26 cellular contexts compared by ENCODE assay signal in the genomic region with DNA sequence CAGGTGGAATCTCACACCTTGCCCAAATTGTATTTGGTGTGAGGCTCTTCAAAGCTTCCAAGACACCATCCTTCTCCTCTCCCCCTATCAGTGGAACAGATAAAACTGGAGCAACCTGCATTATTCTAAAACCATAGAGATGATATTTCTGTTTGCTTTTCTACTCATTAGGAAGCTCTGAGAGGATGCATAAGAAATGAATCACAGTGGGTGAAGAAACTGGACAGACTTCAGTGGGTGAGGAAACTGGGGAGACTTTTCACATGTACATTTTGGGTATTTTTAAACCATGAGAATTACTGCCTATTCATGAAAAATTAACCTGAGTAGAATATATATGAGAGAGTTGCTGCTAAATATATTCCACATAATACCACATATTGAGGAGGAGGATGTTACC. TPM values are rescaled to one million over a fixed set of nuclear protein-coding genes. Genes with fewer than 3 reads are reported as not detected.
A peak's percentile ranks its signal among the peaks of the same experiment; 100 is the strongest.
DNase-seq lines count a peak whose midpoint lies in the region; ATAC-seq and TF ChIP-seq lines count a peak whose summit lies in the region.
"Had no signal": no experiment of that assay in that cellular context is flagged by ENCODE, and none has a peak within 500 bp of the region (broad histone marks: within the 10 kb centered on the region; RNA-seq: fewer than 3 reads in every experiment).

No MANE protein-coding gene starts in this region.

- TF ChIP-seq RAD21 in IMR-90 (IDR thresholded peaks at IDR 0.05; ENCODE audit: low read length), result no peak

- no peak overlapping the region for H4K8ac ChIP-seq in IMR-90 (ENCODE audit: low read depth in 2 of 2, low read length in 2 of 2)

- H2BK20ac ChIP-seq in IMR-90 (ENCODE audit: low read depth, low read length), result no peak overlapping the region

- H3K9me1 ChIP-seq in IMR-90 (ENCODE audit: insufficient read depth, low read length), result no peaks in the 10 kb centered on the region

- H3K27me3 ChIP-seq in IMR-90 (ENCODE audit: control insufficient read depth, insufficient read depth, low read length) (peaks cover 84% of the 10 kb centered on the region), hepatocyte (peaks cover 84% of the 10 kb centered on the region), esophagus squamous epithelium (peaks cover 20 to 100% (median 38%) of the 10 kb centered on the region in 4 donors)
- H3K27me3 ChIP-seq: MG63, SJCRH30 had no signal

- no peak overlapping the region for H2BK120ac ChIP-seq in IMR-90 (ENCODE audit: low read depth, low read length)

- H2BK15ac ChIP-seq in IMR-90 (ENCODE audit: low read depth, low read length), result no peak overlapping the region

- H3K9ac ChIP-seq in IMR-90 (ENCODE audit: low read depth, low read length), result no peak overlapping the region
- H3K9ac ChIP-seq: BLaER1 treated with 17β-estradiol and CSF1 and Interleukin-3, amounts not matched to agents 10 nM and 100 nM had no signal

- H3K9me3 ChIP-seq in IMR-90 (ENCODE audit: control insufficient read depth, insufficient read depth, low read length), result peaks cover 19% of the 10 kb centered on the region; the same call in 1 of the 2 replicates
- no peaks in the 10 kb centered on the region for H3K9me3 ChIP-seq in hepatocyte (ENCODE audit: low read depth)
- peaks cover 0 to 7% (median 0%) of the 10 kb centered on the region in 3 donors for H3K9me3 ChIP-seq in esophagus squamous epithelium
- H3K9me3 ChIP-seq: MG63, SJCRH30 had no signal

- POLR2A ChIA-PET in IMR-90 (lab: Charles Lee; ENCODE audit: unreplicated experiment), result no interaction called here

- H3K27ac ChIP-seq in IMR-90 (ENCODE audit: insufficient read depth, low read length) (no peak overlapping the region), hepatocyte (no peak overlapping the region), esophagus squamous epithelium (no peak overlapping the region)
- H3K27ac ChIP-seq: 22Rv1; BLaER1 treated with 17β-estradiol and CSF1 and Interleukin-3, amounts not matched to agents 10 nM and 100 nM; SJCRH30 had no signal

- peaks cover 31% of the 10 kb centered on the region for H3K79me2 ChIP-seq in hepatocyte

- no peak overlapping the region for H3K23ac ChIP-seq in IMR-90 (ENCODE audit: low read depth, low read length)

- dilution Hi-C loops in IMR-90 (cut with HindIII; ENCODE audit: low sequenced_read_pairs, unreplicated experiment), result no loop called here

- H3K4ac ChIP-seq in IMR-90 (ENCODE audit: low read depth, low read length), result no peak overlapping the region

- H4K20me1 ChIP-seq in IMR-90 (ENCODE audit: insufficient read depth, low read length) (no peaks in the 10 kb centered on the region), hepatocyte (ENCODE audit: insufficient read depth, poor library complexity, severe bottlenecking) (no peaks in the 10 kb centered on the region)
- H4K20me1 ChIP-seq: BLaER1 treated with 17β-estradiol and CSF1 and Interleukin-3, amounts not matched to agents 10 nM and 100 nM had no signal

- in situ Hi-C loops in IMR-90 (cut with MboI; ENCODE audit: low sequenced_read_pairs), result loop anchor here (25.0 kb wide), 1 partner anchor 799 kb away; no protein-coding TSS in a partner anchor

- H2AFZ ChIP-seq in IMR-90 (replicated peaks; ENCODE audit: low read length, poor library complexity) (no peak overlapping the region), hepatocyte (no peak overlapping the region)

- H2AK9ac ChIP-seq in IMR-90 (replicated peaks; ENCODE audit: low read depth, low read length, poor library complexity), result no peak overlapping the region

- DNase-seq in AG08395 (ENCODE audit: low spot score), result peak; percentile 35
- no peak for DNase-seq in IMR-90
- DNase-seq in amniotic epithelial cell (ENCODE audit: low read depth), result peak; percentile 84
- peak; percentile 2 for DNase-seq in hepatocyte (ENCODE audit: low spot score)
- DNase-seq in esophagus squamous epithelium (lab: John Stamatoyannopoulos, UW), result no peak
- DNase-seq: AML-193; CD4-positive, alpha-beta T cell; HCEC 1CT; KG1; MG63; NCI-H1105 treated with DMSO at 0.1 percent for 48 hours; NCI-H146; NCI-H1930; NCI-H446; NCI-H524 treated with DMSO at 0.1 percent for 48 hours; NCI-H82; NK-92 treated with Interleukin-12 subunit alpha and Interleukin-12 subunit beta, amount 100 ng/mL, for 24 hours; PC-3; SJCRH30 had no signal

- H3K36me3 ChIP-seq in IMR-90 (ENCODE audit: control insufficient read depth, insufficient read depth, low read length) (no peaks in the 10 kb centered on the region), hepatocyte (replicated peaks; ENCODE audit: insufficient read depth, low read depth) (no peaks in the 10 kb centered on the region), esophagus squamous epithelium (no peaks in the 10 kb centered on the region)
- H3K36me3 ChIP-seq: BLaER1 treated with 17β-estradiol and CSF1 and Interleukin-3, amounts not matched to agents 10 nM and 100 nM; MG63; SJCRH30 had no signal

- BruUV-seq in IMR-90 (replicated peaks; lab: Mats Ljungman, UMichigan), result no TSS peak

- no peak overlapping the region for H2BK5ac ChIP-seq in IMR-90 (ENCODE audit: low read depth, low read length, poor library complexity, severe bottlenecking)

- H3K14ac ChIP-seq in IMR-90 (replicated peaks; ENCODE audit: low read depth, low read length), result no peak overlapping the region

- H3K79me1 ChIP-seq in IMR-90 (ENCODE audit: low read depth in 1 of 2, low read length in 2 of 2), result no peaks in the 10 kb centered on the region

- H4K91ac ChIP-seq in IMR-90 (ENCODE audit: insufficient read depth, low read depth, low read length), result no peak overlapping the region

- TF ChIP-seq CTCF in IMR-90 (conservative IDR thresholded peaks at IDR 0.05; ENCODE audit: low read depth, low read length), result no peak
- TF ChIP-seq CTCF in hepatocyte (IDR thresholded peaks at IDR 0.05; ENCODE audit: poor library complexity), result no peak
- no peak for TF ChIP-seq CTCF in esophagus squamous epithelium (IDR thresholded peaks at IDR 0.05)

- H3K4me2 ChIP-seq in IMR-90 (ENCODE audit: low read depth, low read length) (no peak overlapping the region), hepatocyte (no peak overlapping the region)
- H3K4me2 ChIP-seq: BLaER1 treated with 17β-estradiol and CSF1 and Interleukin-3, amounts not matched to agents 10 nM and 100 nM had no signal

- no peak overlapping the region for H3K56ac ChIP-seq in IMR-90 (ENCODE audit: extremely low read depth, insufficient read depth, low read length)

- ATAC-seq in IMR-90 (ENCODE audit: low read depth) (peak; percentile 42; the same call in 1 of the 2 replicates), HG03378 (IDR thresholded peaks at IDR 0.05; ENCODE audit: unreplicated experiment) (no peak), esophagus mucosa (no peak), GM19035 (IDR thresholded peaks at IDR 0.05; ENCODE audit: unreplicated experiment) (no peak)
- ATAC-seq: PC-3, Right ventricle myocardium inferior had no signal

- H3K4me1 ChIP-seq in IMR-90 (ENCODE audit: control insufficient read depth, insufficient read depth, low read length), result no peaks in the 10 kb centered on the region
- H3K4me1 ChIP-seq in hepatocyte (ENCODE audit: insufficient read depth), result peaks cover 15% of the 10 kb centered on the region
- peaks cover 0 to 37% (median 15%) of the 10 kb centered on the region in 3 donors for H3K4me1 ChIP-seq in esophagus squamous epithelium
- H3K4me1 ChIP-seq: SJCRH30 had no signal

- CTCF ChIA-PET in IMR-90 (lab: Yijun Ruan, JAX), result no interaction called here

- no peak overlapping the region for H3K18ac ChIP-seq in IMR-90 (ENCODE audit: low read depth, low read length)

- no peak overlapping the region for H3K4me3 ChIP-seq in IMR-90 (ENCODE audit: insufficient read depth, low read depth, low read length)
- H3K4me3 ChIP-seq in hepatocyte, result no peak overlapping the region
- H3K4me3 ChIP-seq in esophagus squamous epithelium, result no peak overlapping the region
- H3K4me3 ChIP-seq: BLaER1 treated with 17β-estradiol and CSF1 and Interleukin-3, amounts not matched to agents 10 nM and 100 nM; MG63; SJCRH30 had no signal

- intact Hi-C loops in IMR-90 (cut with micrococcal nuclease) (no loop called here), esophagus squamous epithelium (cut with DNase I) (no loop called here)

- no peak for TF ChIP-seq POLR2A in IMR-90 (IDR thresholded peaks at IDR 0.05; ENCODE audit: low read depth, low read length)
- TF ChIP-seq POLR2A in esophagus squamous epithelium (IDR thresholded peaks at IDR 0.05), result no peak

- no peak overlapping the region for H4K5ac ChIP-seq in IMR-90 (ENCODE audit: low read depth, low read length)

- no peaks in the 10 kb centered on the region for H3K9me2 ChIP-seq in hepatocyte (replicated peaks; ENCODE audit: insufficient read depth)

- H2AK5ac ChIP-seq in IMR-90 (ENCODE audit: low read depth, low read length), result no peak overlapping the region

TF ChIP-seq in IMR-90, 13 proteins besides CTCF, POLR2A, EP300 and RAD21 (continues in another document):
- TF ChIP-seq FOS (IDR thresholded peaks at IDR 0.05; ENCODE audit: low read depth, low read length) (no peak), RCOR1 (IDR thresholded peaks at IDR 0.05; ENCODE audit: insufficient replicate concordance, low read length) (no peak), CHD1 (IDR thresholded peaks at IDR 0.05; ENCODE audit: low read depth, low read length) (no peak), MAZ (IDR thresholded peaks at IDR 0.05; ENCODE audit: borderline replicate concordance, low read depth, low read length) (no peak)
- TF ChIP-seq, protein P1, sequence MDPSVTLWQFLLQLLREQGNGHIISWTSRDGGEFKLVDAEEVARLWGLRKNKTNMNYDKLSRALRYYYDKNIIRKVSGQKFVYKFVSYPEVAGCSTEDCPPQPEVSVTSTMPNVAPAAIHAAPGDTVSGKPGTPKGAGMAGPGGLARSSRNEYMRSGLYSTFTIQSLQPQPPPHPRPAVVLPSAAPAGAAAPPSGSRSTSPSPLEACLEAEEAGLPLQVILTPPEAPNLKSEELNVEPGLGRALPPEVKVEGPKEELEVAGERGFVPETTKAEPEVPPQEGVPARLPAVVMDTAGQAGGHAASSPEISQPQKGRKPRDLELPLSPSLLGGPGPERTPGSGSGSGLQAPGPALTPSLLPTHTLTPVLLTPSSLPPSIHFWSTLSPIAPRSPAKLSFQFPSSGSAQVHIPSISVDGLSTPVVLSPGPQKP (IDR thresholded peaks at IDR 0.05; ENCODE audit: borderline replicate concordance, low read depth, low read length), result no peak
- TF ChIP-seq, protein P2, sequence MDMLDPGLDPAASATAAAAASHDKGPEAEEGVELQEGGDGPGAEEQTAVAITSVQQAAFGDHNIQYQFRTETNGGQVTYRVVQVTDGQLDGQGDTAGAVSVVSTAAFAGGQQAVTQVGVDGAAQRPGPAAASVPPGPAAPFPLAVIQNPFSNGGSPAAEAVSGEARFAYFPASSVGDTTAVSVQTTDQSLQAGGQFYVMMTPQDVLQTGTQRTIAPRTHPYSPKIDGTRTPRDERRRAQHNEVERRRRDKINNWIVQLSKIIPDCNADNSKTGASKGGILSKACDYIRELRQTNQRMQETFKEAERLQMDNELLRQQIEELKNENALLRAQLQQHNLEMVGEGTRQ (IDR thresholded peaks at IDR 0.05; ENCODE audit: low read depth, low read length), result no peak

RNA-seq across cellular contexts. Expression of a gene that starts 16.4 kb away (rescaled TPM):
- total RNA-seq in IMR-90 (2012; rRNA removed) (0.36 and 0.56 TPM in 2 replicates), hepatocyte (67.9 and 69.7 TPM in 2 replicates), esophagus squamous epithelium (1 to 10 TPM in 3 of 4 donors, under 1 TPM in 1; 0.31 to 3.8 (median 1.8) TPM), esophagus mucosa (0.08 TPM)
- polyA plus RNA-seq in IMR-90 (2012; rRNA removed) (0.67 and 0.97 TPM in 2 replicates), hepatocyte (141 and 152 TPM in 2 replicates)
- polyA plus RNA-seq in IMR-90 (2012; cell fraction: cytosol; rRNA removed), result 0.71 and 1.9 TPM in 2 replicates
- polyA plus RNA-seq in IMR-90 (2012; cell fraction: nucleus; rRNA removed; ENCODE audit: low replicate concordance), result 0.57 and 1.4 TPM in 2 replicates
- total RNA-seq: CD4-positive, alpha-beta T cell; H1; PC-3 had no signal

Comparison
In these comparisons a context has a peak if more than half of its experiments do, and no peak if none do; other contexts are left out.
1. DNase-seq: peak in AG08395 (single experiment), amniotic epithelial cell (single experiment) and hepatocyte (single experiment); none in IMR-90 (single experiment) and esophagus squamous epithelium (single experiment).
2. RNA of a gene that starts 16.4 kb away (total RNA-seq): 67.9 to 69.7 TPM in hepatocyte; 0.31 to 3.8 TPM in esophagus squamous epithelium, 0.36 to 0.56 TPM in IMR-90 and 0.08 TPM in esophagus mucosa (single experiment); every median in the first group is over 10 times any median in the second.